ENCODE assay signal across 1 cellular context in genomic region chr22:38924197-38924952, GRCh38.
A peak's percentile ranks its signal among the peaks of the same experiment; 100 is the strongest.
TF ChIP-seq lines count a peak whose summit lies in the region.

No MANE protein-coding gene starts in this region.

TF ChIP-seq in IMR-90, 13 proteins besides CTCF, POLR2A, EP300 and RAD21 (continued from another document):
- peak; percentile 15; the same call in 1 of the 2 replicates for TF ChIP-seq CEBPB (IDR thresholded peaks at IDR 0.05; ENCODE audit: low read depth, low read length)
- no peak for TF ChIP-seq MAFK (IDR thresholded peaks at IDR 0.05; ENCODE audit: low read depth, low read length)
- TF ChIP-seq, protein P1, sequence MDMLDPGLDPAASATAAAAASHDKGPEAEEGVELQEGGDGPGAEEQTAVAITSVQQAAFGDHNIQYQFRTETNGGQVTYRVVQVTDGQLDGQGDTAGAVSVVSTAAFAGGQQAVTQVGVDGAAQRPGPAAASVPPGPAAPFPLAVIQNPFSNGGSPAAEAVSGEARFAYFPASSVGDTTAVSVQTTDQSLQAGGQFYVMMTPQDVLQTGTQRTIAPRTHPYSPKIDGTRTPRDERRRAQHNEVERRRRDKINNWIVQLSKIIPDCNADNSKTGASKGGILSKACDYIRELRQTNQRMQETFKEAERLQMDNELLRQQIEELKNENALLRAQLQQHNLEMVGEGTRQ (IDR thresholded peaks at IDR 0.05; ENCODE audit: low read depth, low read length), result peak; percentile 19; the same call in 1 of the 2 replicates
- TF ChIP-seq FOS (IDR thresholded peaks at IDR 0.05; ENCODE audit: low read depth, low read length), result peak; percentile 79
